8 cellular contexts compared by ENCODE assay signal in the genomic region with DNA sequence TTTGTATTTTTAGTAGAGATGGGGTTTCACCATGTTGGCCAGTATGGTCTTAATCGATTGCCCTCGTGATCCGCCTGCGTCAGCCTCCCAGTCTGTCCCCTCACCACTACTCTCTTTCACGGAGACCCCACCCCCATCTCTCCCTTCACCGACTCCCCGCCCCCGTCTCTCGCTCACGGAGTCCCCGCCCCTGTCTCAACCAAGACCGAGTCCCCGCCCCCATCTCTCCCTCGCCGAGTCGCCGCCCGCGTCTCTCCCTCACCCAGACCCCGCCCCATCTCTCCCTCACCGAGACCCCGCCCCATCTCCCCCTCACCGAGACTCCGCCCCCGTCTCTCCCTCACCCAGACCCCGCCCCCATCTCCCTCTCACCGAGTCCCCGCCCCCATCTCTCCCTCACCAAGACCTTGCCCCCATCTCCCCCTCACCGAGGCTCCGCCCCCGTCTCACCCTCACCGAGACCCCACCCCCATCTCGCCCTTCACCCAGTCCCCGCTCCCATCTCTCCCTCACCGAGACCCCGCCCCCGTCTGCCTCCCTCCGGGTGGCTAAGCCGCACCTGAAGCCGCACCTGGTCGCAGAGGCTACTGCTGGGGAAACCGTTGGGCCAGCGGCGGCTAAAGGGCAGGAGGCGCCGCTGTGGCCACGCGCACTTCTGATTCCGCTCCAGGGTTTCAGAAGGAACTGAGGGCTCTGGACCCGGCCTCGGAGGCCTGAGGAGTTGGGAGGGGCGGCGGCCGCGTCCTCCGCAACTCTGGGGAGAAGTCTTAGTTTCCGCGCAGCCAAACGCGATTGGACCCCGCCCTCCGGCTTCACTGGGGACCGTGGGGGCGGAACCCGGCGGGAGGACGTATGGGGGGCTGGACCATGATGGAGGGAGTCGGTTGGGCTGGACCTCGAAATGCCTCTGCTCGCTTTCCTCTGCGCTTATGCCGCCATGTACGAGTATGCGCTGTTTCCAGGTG. TPM values are rescaled to one million over a fixed set of nuclear protein-coding genes. Genes with fewer than 3 reads are reported as not detected.
A peak's percentile ranks its signal among the peaks of the same experiment; 100 is the strongest.
DNase-seq lines count a peak whose midpoint lies in the region; ATAC-seq lines count a peak whose summit lies in the region.

No MANE protein-coding gene starts in this region.

- H3K4me2 ChIP-seq in mesendoderm (ENCODE audit: low read length): peak overlapping the region; percentile 70

- peak overlapping the region; percentile 100 for H3K27ac ChIP-seq in mesendoderm (ENCODE audit: low read depth, low read length)

- H4K8ac ChIP-seq in mesendoderm (ENCODE audit: low read depth, low read length): no peak overlapping the region

- no peaks in the 10 kb centered on the region for H3K9me3 ChIP-seq in endocrine pancreas (ENCODE audit: control insufficient read depth, low read length)

- H3K27me3 ChIP-seq in endocrine pancreas (ENCODE audit: control insufficient read depth, insufficient read depth, low read length) (no peaks in the 10 kb centered on the region), mesendoderm (ENCODE audit: insufficient read depth, low read length, poor library complexity) (no peaks in the 10 kb centered on the region)

- H2BK5ac ChIP-seq in mesendoderm (ENCODE audit: low read length): no peak overlapping the region

- no peak overlapping the region for H2BK120ac ChIP-seq in mesendoderm (ENCODE audit: low read depth, low read length)

- H3K18ac ChIP-seq in mesendoderm (ENCODE audit: low read length): peak overlapping the region; percentile 82

- H3K9ac ChIP-seq in endocrine pancreas (ENCODE audit: control insufficient read depth, insufficient read depth, low read length) (peak overlapping the region; percentile 65), mesendoderm (ENCODE audit: low read length) (peak overlapping the region; percentile 89)

- H3K4me3 ChIP-seq in endocrine pancreas (ENCODE audit: control insufficient read depth, insufficient read depth, low read length): peak overlapping the region; percentile 40
- H3K4me3 ChIP-seq in mesendoderm (ENCODE audit: low read length): peak overlapping the region; percentile 77

- H3K4me1 ChIP-seq in endocrine pancreas (ENCODE audit: control insufficient read depth, insufficient read depth, low read length) (peaks cover 3% of the 10 kb centered on the region), mesendoderm (ENCODE audit: control insufficient read depth, low read depth, low read length) (peaks cover 5% of the 10 kb centered on the region)

- H4K5ac ChIP-seq in mesendoderm (ENCODE audit: low read length): no peak overlapping the region

- H3K79me2 ChIP-seq in mesendoderm (ENCODE audit: control insufficient read depth, insufficient read depth, low read length): no peaks in the 10 kb centered on the region

- peak overlapping the region; percentile 98 for H3K56ac ChIP-seq in mesendoderm (ENCODE audit: low read length)

- DNase-seq in C1 segment of cervical spinal cord (lab: John Stamatoyannopoulos, UW): peak; percentile 44 to 96 (median 86)
- peak; percentile 91 for DNase-seq in HPDE6-E6E7 (ENCODE audit: extremely low spot score)
- DNase-seq in NK-92 treated with Interleukin-12 subunit alpha and Interleukin-12 subunit beta, amount 100 ng/mL, for 24 hours (lab: John Stamatoyannopoulos, UW): peak; percentile 98
- peak; percentile 94 for DNase-seq in activated CD8-positive, alpha-beta memory T cell treated with anti-CD3 and anti-CD28 coated beads, Interleukin-2, amount 50 U/mL, for 1 hour (ENCODE audit: extremely low read depth)
- DNase-seq in mesendoderm: peak; percentile 99
- peak; percentile 92 for DNase-seq in stimulated activated CD8-positive, alpha-beta memory T cell treated with anti-CD3 and anti-CD28 coated beads, Interleukin-12 subunit alpha, Interleukin-12 subunit beta, amount 100 ng/mL, for 4 hours (ENCODE audit: low read depth)

- H3K79me1 ChIP-seq in mesendoderm (ENCODE audit: low read length): peaks cover 2% of the 10 kb centered on the region

- ATAC-seq in GM19395 (IDR thresholded peaks at IDR 0.05; ENCODE audit: unreplicated experiment): peak; percentile 81

- no peak overlapping the region for H2AK5ac ChIP-seq in mesendoderm (ENCODE audit: low read length)

- no peaks in the 10 kb centered on the region for H3K36me3 ChIP-seq in endocrine pancreas (ENCODE audit: control insufficient read depth, insufficient read depth, low read length)
- H3K36me3 ChIP-seq in mesendoderm (ENCODE audit: control insufficient read depth, insufficient read depth, low read length): no peaks in the 10 kb centered on the region

- whole genome bisulfite sequencing in mesendoderm (ENCODE audit: extremely low coverage, insufficient coverage, low lambda C conversion rate): no CpG with 5 or more reads among the region's 74 CpGs

- H3K23ac ChIP-seq in mesendoderm (ENCODE audit: low read length): peak overlapping the region; percentile 45

- no peak overlapping the region for H3K4ac ChIP-seq in mesendoderm (ENCODE audit: low read depth, low read length)

- no peak overlapping the region for H2BK15ac ChIP-seq in mesendoderm (replicated peaks; ENCODE audit: low read depth)

RNA-seq across cellular contexts. Expression of a gene that starts 17.1 kb away (rescaled TPM):
- polyA plus RNA-seq in mesendoderm (2013, experiment 1 of 2): 5.3 TPM
- polyA plus RNA-seq in mesendoderm (2013, experiment 2 of 2): 4.5 TPM

RNA-seq across cellular contexts. Expression of a gene that starts 33.2 kb away (rescaled TPM):
- polyA plus RNA-seq in mesendoderm (2013, experiment 1 of 2): 22.9 TPM
- 23.8 TPM for polyA plus RNA-seq in mesendoderm (2013, experiment 2 of 2)

RNA-seq across cellular contexts. Expression of a gene that starts 42.1 kb away (rescaled TPM):
- polyA plus RNA-seq in mesendoderm (2013, experiment 1 of 2): 348 TPM
- 352 TPM for polyA plus RNA-seq in mesendoderm (2013, experiment 2 of 2)

RNA-seq across cellular contexts. Expression of a gene that starts 49.5 kb away (rescaled TPM):
- 58.6 TPM for polyA plus RNA-seq in mesendoderm (2013, experiment 1 of 2)
- 60.9 TPM for polyA plus RNA-seq in mesendoderm (2013, experiment 2 of 2)

Comparison
In these comparisons a context has a peak if more than half of its experiments do, and no peak if none do; other contexts are left out.
1. Peak in every context shown above with its lines: DNase-seq, ATAC-seq, H3K4me3 ChIP-seq and H3K27ac ChIP-seq.